In the genomic region with DNA sequence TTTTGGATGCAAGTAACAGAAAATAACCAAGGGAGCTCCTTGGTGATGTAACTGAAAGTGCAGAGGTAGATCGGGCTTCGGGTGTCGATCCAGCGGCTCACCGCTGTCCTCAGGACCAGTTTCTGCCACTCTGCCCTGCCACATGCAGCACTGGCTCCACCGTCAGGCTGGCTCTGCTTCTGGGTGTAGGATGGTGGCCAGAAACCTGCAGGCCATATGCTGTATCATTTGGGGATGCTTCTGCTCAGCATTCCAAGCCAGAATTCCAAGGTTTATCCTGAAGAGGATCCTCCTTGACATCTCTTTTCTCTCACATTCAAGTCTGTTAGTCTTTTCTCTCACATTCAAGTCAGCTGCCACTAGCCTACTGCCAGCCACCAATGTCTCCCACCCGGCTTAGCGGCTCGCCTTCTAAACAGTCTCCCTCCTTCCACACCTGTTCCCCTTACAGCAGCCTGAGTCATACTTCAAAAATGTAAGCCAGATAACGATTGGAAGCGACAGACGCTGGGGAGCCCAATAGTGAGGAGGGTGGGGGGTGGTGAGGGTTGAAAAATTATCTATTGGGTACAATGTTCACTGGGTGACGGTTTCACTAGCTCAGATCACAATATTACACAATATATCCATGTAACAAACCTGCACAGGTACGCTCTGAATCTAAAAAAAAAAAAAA, we compare ENCODE assay signal across 1 cellular context.
TF ChIP-seq lines count a peak whose summit lies in the region.

No MANE protein-coding gene starts in this region.

TF ChIP-seq in SK-N-SH treated with all-trans-retinoic acid at 6 μM for 48 hours, 23 proteins besides CTCF, POLR2A, EP300 and RAD21 (continued from another document):
- TF ChIP-seq GLIS3 (CRISPR knock-in tag; IDR thresholded peaks at IDR 0.05): no peak
